15 cellular contexts compared by ENCODE assay signal in the genomic region with DNA sequence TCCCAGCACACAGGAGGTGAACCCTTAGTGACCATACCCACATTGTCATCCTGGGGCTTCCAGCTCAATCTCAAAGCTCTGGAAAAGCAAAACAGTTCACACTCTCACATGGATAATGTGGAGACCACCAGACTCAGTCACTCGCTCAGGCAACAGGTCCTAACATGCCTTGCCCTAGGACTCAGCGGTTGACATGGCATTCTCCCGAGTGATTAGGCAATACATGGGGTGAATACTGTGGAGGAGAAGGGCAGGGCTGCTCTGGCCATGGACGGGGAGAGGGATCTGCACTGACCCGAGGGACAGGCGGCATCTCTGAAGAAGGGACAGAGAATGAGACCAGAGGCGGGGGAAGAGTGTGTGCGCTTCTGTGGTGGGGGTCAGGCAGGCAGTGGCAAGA. TPM values are rescaled to one million over a fixed set of nuclear protein-coding genes. Genes with fewer than 3 reads are reported as not detected.
A peak's percentile ranks its signal among the peaks of the same experiment; 100 is the strongest.
DNase-seq lines count a peak whose midpoint lies in the region; ATAC-seq and TF ChIP-seq lines count a peak whose summit lies in the region.
"Had no signal": no experiment of that assay in that cellular context is flagged by ENCODE, and none has a peak within 500 bp of the region (broad histone marks: within the 10 kb centered on the region; RNA-seq: fewer than 3 reads in every experiment).

No MANE protein-coding gene starts in this region.

- H3K36me3 Mint-ChIP-seq in central memory CD8-positive, alpha-beta T cell (ENCODE audit: insufficient read depth) = peaks cover 19% of the 10 kb centered on the region
- H3K36me3 Mint-ChIP-seq in nephron (ENCODE audit: low read depth) = peaks cover 14% of the 10 kb centered on the region

- H3K27ac Mint-ChIP-seq in central memory CD8-positive, alpha-beta T cell (ENCODE audit: low read depth) = peak overlapping the region; percentile 45
- H3K27ac Mint-ChIP-seq in nephron = peak overlapping the region in 2 of 3 experiments; percentile 1 to 4

- peaks cover 100% of the 10 kb centered on the region in 11 experiments for H4K20me1 ChIP-seq in BLaER1 treated with 17β-estradiol and CSF1 and Interleukin-3, amounts not matched to agents 10 nM and 100 nM

- H3K4me3 ChIP-seq in BLaER1 treated with 17β-estradiol and CSF1 and Interleukin-3, amounts not matched to agents 10 nM and 100 nM = no peak overlapping the region
- H3K4me3 ChIP-seq: gastroesophageal sphincter, SJCRH30 had no signal

- H3K4me1 Mint-ChIP-seq in central memory CD8-positive, alpha-beta T cell = peaks cover 71% of the 10 kb centered on the region
- peaks cover 55% of the 10 kb centered on the region for H3K4me1 Mint-ChIP-seq in nephron

- H3K9ac ChIP-seq in BLaER1 treated with 17β-estradiol and CSF1 and Interleukin-3, amounts not matched to agents 10 nM and 100 nM = peak overlapping the region in 1 of 11 experiments; percentile 2; a peak in 1 of 22 replicates

- no peaks in the 10 kb centered on the region for H3K27me3 Mint-ChIP-seq in central memory CD8-positive, alpha-beta T cell
- no peaks in the 10 kb centered on the region for H3K27me3 Mint-ChIP-seq in nephron (ENCODE audit: low read depth)

- H3K4me3 Mint-ChIP-seq in central memory CD8-positive, alpha-beta T cell = peak overlapping the region; percentile 27
- H3K4me3 Mint-ChIP-seq in nephron = no peak overlapping the region

- no peak for ATAC-seq in central memory CD8-positive, alpha-beta T cell (replicated peaks; ENCODE audit: extremely low read depth, poor library complexity, severe bottlenecking)
- ATAC-seq: gastroesophageal sphincter had no signal

- peak overlapping the region in 2 of 11 experiments; percentile 23 to 24; a peak in 2 of 22 replicates for H3K27ac ChIP-seq in BLaER1 treated with 17β-estradiol and CSF1 and Interleukin-3, amounts not matched to agents 10 nM and 100 nM
- H3K27ac ChIP-seq: SJCRH30 had no signal

- H3K27me3 ChIP-seq in BLaER1 treated with 17β-estradiol and CSF1 and Interleukin-3, amounts not matched to agents 10 nM and 100 nM = no peaks in the 10 kb centered on the region
- H3K27me3 ChIP-seq: gastroesophageal sphincter, SJCRH30 had no signal

- TF ChIP-seq CTCF in nephron (IDR thresholded peaks at IDR 0.05; ENCODE audit: unreplicated experiment in 3 of 3) = no peak

- DNase-seq in HPDE6-E6E7 (ENCODE audit: extremely low spot score) = peak; percentile 70
- no peak for DNase-seq in central memory CD8-positive, alpha-beta T cell (ENCODE audit: low spot score in 2 of 2)
- DNase-seq in DMS53 (lab: John Stamatoyannopoulos, UW) = no peak
- no peak for DNase-seq in HT-29 (ENCODE audit: low spot score)
- no peak for DNase-seq in NCI-H1105 (lab: John Stamatoyannopoulos, UW)
- no peak for DNase-seq in dedifferentiated amniotic fluid mesenchymal stem cell (ENCODE audit: extremely low spot score)
- DNase-seq: activated CD8-positive, alpha-beta memory T cell treated with anti-CD3 and anti-CD28 coated beads for 24 hours; DMS79 treated with DMSO at 0.1 percent for 48 hours; NCI-H446; SJCRH30; stimulated activated CD8-positive, alpha-beta memory T cell treated with anti-CD3 and anti-CD28 coated beads, Interleukin-4, amount 100 ng/mL, for 48 hours had no signal

- H3K9me3 Mint-ChIP-seq in central memory CD8-positive, alpha-beta T cell = no peaks in the 10 kb centered on the region
- H3K9me3 Mint-ChIP-seq in nephron = no peaks in the 10 kb centered on the region

- peaks cover 18 to 70% (median 39%) of the 10 kb centered on the region in 11 experiments for H3K36me3 ChIP-seq in BLaER1 treated with 17β-estradiol and CSF1 and Interleukin-3, amounts not matched to agents 10 nM and 100 nM

- no peaks in the 10 kb centered on the region for H3K9me3 ChIP-seq in BLaER1 treated with 17β-estradiol and CSF1 and Interleukin-3, amounts not matched to agents 10 nM and 100 nM (replicated peaks in 1 of 11)
- H3K9me3 ChIP-seq: gastroesophageal sphincter, SJCRH30 had no signal

- peaks cover 65 to 80% (median 76%) of the 10 kb centered on the region in 10 experiments for H3K4me1 ChIP-seq in BLaER1 treated with 17β-estradiol and CSF1 and Interleukin-3, amounts not matched to agents 10 nM and 100 nM

- peak overlapping the region; percentile 1 to 85 (median 16); a peak in 16 of 22 replicates for H3K4me2 ChIP-seq in BLaER1 treated with 17β-estradiol and CSF1 and Interleukin-3, amounts not matched to agents 10 nM and 100 nM

RNA-seq across cellular contexts. Expression of gene EPHX3, which starts 44.4 kb away (rescaled TPM):
- total RNA-seq in HT-29 (2014; rRNA removed; shearing (Covaris generic)) = 0.26 TPM in 1 of 2 replicates, not detected in the other
- total RNA-seq: LHCN-M2, SJCRH30 had no signal

RNA-seq across cellular contexts. Expression of gene BRD4, which starts 55.7 kb away (rescaled TPM):
- 20.1 and 20.3 TPM in 2 replicates for total RNA-seq in HT-29 (2014; rRNA removed; shearing (Covaris generic))
